Comparison of ENCODE assay signal across 8 cellular contexts in genomic region chr16:31181102-31181830, GRCh38. TPM values are rescaled to one million over a fixed set of nuclear protein-coding genes. Genes with fewer than 3 reads are reported as not detected.
DNase-seq lines count a peak whose midpoint lies in the region; ATAC-seq and TF ChIP-seq lines count a peak whose summit lies in the region.

No MANE protein-coding gene starts in this region.

- H3K79me2 ChIP-seq in ACC112 (ENCODE audit: control insufficient read depth, insufficient read depth, low read length, unreplicated experiment): peaks cover 67% of the 10 kb centered on the region

- peak overlapping the region; percentile 86 for H3K27ac ChIP-seq in ACC112 (ENCODE audit: low read depth, low read length)
- peak overlapping the region; percentile 100 for H3K27ac ChIP-seq in HL-60 (replicated peaks)
- peak overlapping the region; percentile 36 to 97 for H3K27ac ChIP-seq in esophagus (ENCODE audit: low read depth in 2 of 2, low read length in 1 of 2)

- no peaks in the 10 kb centered on the region for H3K27me3 ChIP-seq in ACC112 (ENCODE audit: insufficient read depth, low read length)
- H3K27me3 ChIP-seq in HL-60 (ENCODE audit: insufficient read depth, poor library complexity, severe bottlenecking): no peaks in the 10 kb centered on the region
- H3K27me3 ChIP-seq in esophagus (ENCODE audit: control insufficient read depth in 1 of 2, insufficient read depth in 2 of 2, low read length in 2 of 2): no peaks in the 10 kb centered on the region

- H3K36me3 ChIP-seq in ACC112 (ENCODE audit: insufficient read depth, low read length) (peaks cover 41% of the 10 kb centered on the region), esophagus (ENCODE audit: control insufficient read depth in 2 of 2, insufficient read depth in 2 of 2, low read length in 1 of 2) (peaks cover 6 to 24% of the 10 kb centered on the region in 2 donors)

- H3K27me3 Mint-ChIP-seq in activated CD4-positive, alpha-beta T cell treated with anti-CD3 and anti-CD28 coated beads, Interleukin-2, amount 10 ng/mL, durations not matched to agents 24 days and 14 days: peaks cover 2% of the 10 kb centered on the region
- no peaks in the 10 kb centered on the region for H3K27me3 Mint-ChIP-seq in nephron progenitor cell (ENCODE audit: low read depth, poor library complexity)

- peaks cover 34% of the 10 kb centered on the region for H3K4me1 ChIP-seq in ACC112 (ENCODE audit: control insufficient read depth, insufficient read depth, low read length, unreplicated experiment)
- H3K4me1 ChIP-seq in esophagus (ENCODE audit: control insufficient read depth in 2 of 2, insufficient read depth in 2 of 2, low read length in 1 of 2): peaks cover 0 to 5% of the 10 kb centered on the region in 2 donors

- intact Hi-C loops in activated CD4-positive, alpha-beta T cell treated with anti-CD3 and anti-CD28 coated beads, Interleukin-2, amount 10 ng/mL, durations not matched to agents 24 days and 14 days (cut with micrococcal nuclease): loop anchor here (1.0 to 2.0 kb wide), 3 partner anchors 84 to 149 kb away; partner anchors contain the start of gene VKORC1

- DNase-seq in HL-60 (ENCODE audit: low read depth in 1 of 2, low spot score in 1 of 2): peak; percentile 39 to 41
- peak; percentile 82 for DNase-seq in activated CD4-positive, alpha-beta T cell treated with anti-CD3 and anti-CD28 coated beads, Interleukin-2, amount 10 ng/mL, durations not matched to agents 24 days and 14 days
- peak; percentile 37 for DNase-seq in nephron progenitor cell
- DNase-seq in HuH-7.5 (ENCODE audit: low spot score): no peak
- no peak for DNase-seq in H4 (ENCODE audit: low spot score)

- peak overlapping the region; percentile 100 for H3K4me3 Mint-ChIP-seq in activated CD4-positive, alpha-beta T cell treated with anti-CD3 and anti-CD28 coated beads, Interleukin-2, amount 10 ng/mL, durations not matched to agents 24 days and 14 days
- peak overlapping the region; percentile 99 for H3K4me3 Mint-ChIP-seq in nephron progenitor cell

- H3K27ac Mint-ChIP-seq in activated CD4-positive, alpha-beta T cell treated with anti-CD3 and anti-CD28 coated beads, Interleukin-2, amount 10 ng/mL, durations not matched to agents 24 days and 14 days: peak overlapping the region; percentile 98
- H3K27ac Mint-ChIP-seq in nephron progenitor cell: peak overlapping the region; percentile 98

- peaks cover 66% of the 10 kb centered on the region for H3K4me1 Mint-ChIP-seq in activated CD4-positive, alpha-beta T cell treated with anti-CD3 and anti-CD28 coated beads, Interleukin-2, amount 10 ng/mL, durations not matched to agents 24 days and 14 days
- peaks cover 60% of the 10 kb centered on the region for H3K4me1 Mint-ChIP-seq in nephron progenitor cell

- TF ChIP-seq CTCF in HL-60 (IDR thresholded peaks at IDR 0.05; ENCODE audit: insufficient read depth, low read length): no peak
- TF ChIP-seq CTCF in nephron progenitor cell (IDR thresholded peaks at IDR 0.05): no peak

- H2AFZ ChIP-seq in ACC112 (ENCODE audit: low read length, unreplicated experiment): no peak overlapping the region

- H3K9me3 ChIP-seq in esophagus (ENCODE audit: control insufficient read depth in 2 of 2, insufficient read depth in 1 of 2, low read depth in 1 of 2, low read length in 1 of 2): no peaks in the 10 kb centered on the region

- ATAC-seq in HG03460 (IDR thresholded peaks at IDR 0.05; ENCODE audit: unreplicated experiment): no peak

- WGBS in esophagus, 2 donors: 3 to 4% methylated on average over 31 of the region's 31 CpGs

- H3K4me3 ChIP-seq in ACC112 (ENCODE audit: low read depth, low read length): peak overlapping the region; percentile 89
- peak overlapping the region; percentile 74 for H3K4me3 ChIP-seq in HL-60 (replicated peaks; ENCODE audit: insufficient read depth, low read length)
- H3K4me3 ChIP-seq in esophagus (ENCODE audit: low read depth in 1 of 2, low read length in 2 of 2): peak overlapping the region; percentile 84 to 98

- peaks cover 63% of the 10 kb centered on the region for H3K36me3 Mint-ChIP-seq in activated CD4-positive, alpha-beta T cell treated with anti-CD3 and anti-CD28 coated beads, Interleukin-2, amount 10 ng/mL, durations not matched to agents 24 days and 14 days (ENCODE audit: low read depth)
- peaks cover 50% of the 10 kb centered on the region for H3K36me3 Mint-ChIP-seq in nephron progenitor cell (ENCODE audit: low read depth)

- H3K9me3 Mint-ChIP-seq in activated CD4-positive, alpha-beta T cell treated with anti-CD3 and anti-CD28 coated beads, Interleukin-2, amount 10 ng/mL, durations not matched to agents 24 days and 14 days: no peaks in the 10 kb centered on the region
- no peaks in the 10 kb centered on the region for H3K9me3 Mint-ChIP-seq in nephron progenitor cell

RNA-seq across cellular contexts. Expression of gene FUS, which starts 1.3 kb away (rescaled TPM):
- 936 and 955 TPM in 2 replicates for total RNA-seq in activated CD4-positive, alpha-beta T cell treated with anti-CD3 and anti-CD28 coated beads, Interleukin-2, amount 10 ng/mL, durations not matched to agents 24 days and 14 days
- polyA plus RNA-seq in esophagus: 100 to 1,000 TPM; 134 to 170 TPM
- 21.5 and 25.8 TPM in 2 replicates for total RNA-seq in H4 (2014; rRNA removed; shearing (Covaris generic))

RNA-seq across cellular contexts. Expression of gene PYCARD, which starts 21.3 kb away (rescaled TPM):
- total RNA-seq in activated CD4-positive, alpha-beta T cell treated with anti-CD3 and anti-CD28 coated beads, Interleukin-2, amount 10 ng/mL, durations not matched to agents 24 days and 14 days: 15.6 and 17.1 TPM in 2 replicates
- polyA plus RNA-seq in esophagus: 10 to 100 TPM; 51.7 to 79.2 TPM
- not detected in 2 replicates for total RNA-seq in H4 (2014; rRNA removed; shearing (Covaris generic))

RNA-seq across cellular contexts. Expression of gene PRSS36, which starts 31.4 kb away (rescaled TPM):
- total RNA-seq in activated CD4-positive, alpha-beta T cell treated with anti-CD3 and anti-CD28 coated beads, Interleukin-2, amount 10 ng/mL, durations not matched to agents 24 days and 14 days: 0.33 and 0.59 TPM in 2 replicates
- polyA plus RNA-seq in esophagus: 1 to 10 TPM; 1.7 to 2.4 TPM
- total RNA-seq in H4 (2014; rRNA removed; shearing (Covaris generic)): 0.12 TPM in 1 of 2 replicates, not detected in the other

RNA-seq across cellular contexts. Expression of gene TRIM72, which starts 32.7 kb away (rescaled TPM):
- 0.05 and 0.09 TPM in 2 replicates for total RNA-seq in activated CD4-positive, alpha-beta T cell treated with anti-CD3 and anti-CD28 coated beads, Interleukin-2, amount 10 ng/mL, durations not matched to agents 24 days and 14 days
- polyA plus RNA-seq in esophagus: under 1 TPM; 0.02 to 0.04 TPM
- total RNA-seq in H4 (2014; rRNA removed; shearing (Covaris generic)): not detected in 2 replicates

RNA-seq across cellular contexts. Expression of gene PYDC1, which starts 35.7 kb away (rescaled TPM):
- not detected in 2 replicates for total RNA-seq in activated CD4-positive, alpha-beta T cell treated with anti-CD3 and anti-CD28 coated beads, Interleukin-2, amount 10 ng/mL, durations not matched to agents 24 days and 14 days
- not detected for polyA plus RNA-seq in esophagus
- not detected in 2 replicates for total RNA-seq in H4 (2014; rRNA removed; shearing (Covaris generic))

Comparison
In these comparisons a context has a peak if more than half of its experiments do, and no peak if none do; other contexts are left out.
1. DNase-seq: peak in HL-60 (2 of 2), activated CD4-positive, alpha-beta T cell treated with anti-CD3 and anti-CD28 coated beads, Interleukin-2, amount 10 ng/mL, durations not matched to agents 24 days and 14 days (single experiment) and nephron progenitor cell (single experiment); none in HuH-7.5 (single experiment) and H4 (single experiment).
2. RNA of gene FUS, which starts 1.3 kb away (total RNA-seq): 936 to 955 TPM in activated CD4-positive, alpha-beta T cell treated with anti-CD3 and anti-CD28 coated beads, Interleukin-2, amount 10 ng/mL, durations not matched to agents 24 days and 14 days; 21.5 to 25.8 TPM in H4; every median in the first group is over 10 times any median in the second.
3. RNA of gene PYCARD, which starts 21.3 kb away (total RNA-seq): 15.6 to 17.1 TPM in activated CD4-positive, alpha-beta T cell treated with anti-CD3 and anti-CD28 coated beads, Interleukin-2, amount 10 ng/mL, durations not matched to agents 24 days and 14 days; not detected in H4; every median in the first group is over 10 times any median in the second.
4. Peak in every context shown above with its lines, with median percentiles within 50 percentile points of each other: H3K27ac ChIP-seq and H3K4me3 ChIP-seq.